In genomic region chr14:62691613-62692489, GRCh38 we compare ENCODE assay signal across 9 cellular contexts.
DNase-seq lines count a peak whose midpoint lies in the region; ATAC-seq and TF ChIP-seq lines count a peak whose summit lies in the region.
"Had no signal": no experiment of that assay in that cellular context is flagged by ENCODE, and none has a peak within 500 bp of the region (broad histone marks: within the 10 kb centered on the region; RNA-seq: fewer than 3 reads in every experiment).

No MANE protein-coding gene starts in this region.

- intact Hi-C loops in lower lobe of right lung (cut with DNase I), result no loop called here

- no peaks in the 10 kb centered on the region for H3K4me1 ChIP-seq in lower lobe of right lung

- no peaks in the 10 kb centered on the region for H3K27me3 ChIP-seq in lower lobe of right lung (ENCODE audit: low read depth)

- TF ChIP-seq CTCF in NB4 (IDR thresholded peaks at IDR 0.05; ENCODE audit: low read depth, low read length), result no peak
- TF ChIP-seq CTCF in lower lobe of right lung (IDR thresholded peaks at IDR 0.05), result no peak

- DNase-seq in AG08396 (ENCODE audit: low spot score) (peak; percentile 26), NB4 (ENCODE audit: low read depth) (peak; percentile 15), amniotic epithelial cell (ENCODE audit: low read depth) (peak; percentile 99), lower lobe of right lung (no peak), cerebellum (ENCODE audit: low spot score) (no peak), NK-92 (lab: John Stamatoyannopoulos, UW; ENCODE audit: unreplicated experiment) (no peak)
- no peak for DNase-seq in activated CD4-positive, alpha-beta T cell treated with anti-CD3 and anti-CD28 coated beads, Interleukin-2, amount 50 U/mL, for 4 hours

- no peak overlapping the region for H3K4me3 ChIP-seq in NB4 (ENCODE audit: low read depth, low read length)
- no peak overlapping the region for H3K4me3 ChIP-seq in lower lobe of right lung
- H3K4me3 ChIP-seq: K562 had no signal

- peak overlapping the region; percentile 63 for H3K27ac ChIP-seq in lower lobe of right lung

- no peak for TF ChIP-seq POLR2A in NB4 (IDR thresholded peaks at IDR 0.05; ENCODE audit: extremely low read depth, insufficient read length)

- ATAC-seq in lower lobe of right lung, result peak; percentile 97 to 100
- no peak for ATAC-seq in GM21529 (IDR thresholded peaks at IDR 0.05; ENCODE audit: unreplicated experiment)
- ATAC-seq: K562 had no signal

- no peaks in the 10 kb centered on the region for H3K9me3 ChIP-seq in lower lobe of right lung

- H3K36me3 ChIP-seq in lower lobe of right lung, result no peaks in the 10 kb centered on the region

Comparison
In these comparisons a context has a peak if more than half of its experiments do, and no peak if none do; other contexts are left out.
1. DNase-seq: peak in AG08396 (single experiment), NB4 (single experiment) and amniotic epithelial cell (single experiment); none in lower lobe of right lung (single experiment), cerebellum (single experiment), activated CD4-positive, alpha-beta T cell treated with anti-CD3 and anti-CD28 coated beads, Interleukin-2, amount 50 U/mL, for 4 hours (0 of 2) and NK-92 (single experiment).